ENCODE assay signal across 1 cellular context in the genomic region with DNA sequence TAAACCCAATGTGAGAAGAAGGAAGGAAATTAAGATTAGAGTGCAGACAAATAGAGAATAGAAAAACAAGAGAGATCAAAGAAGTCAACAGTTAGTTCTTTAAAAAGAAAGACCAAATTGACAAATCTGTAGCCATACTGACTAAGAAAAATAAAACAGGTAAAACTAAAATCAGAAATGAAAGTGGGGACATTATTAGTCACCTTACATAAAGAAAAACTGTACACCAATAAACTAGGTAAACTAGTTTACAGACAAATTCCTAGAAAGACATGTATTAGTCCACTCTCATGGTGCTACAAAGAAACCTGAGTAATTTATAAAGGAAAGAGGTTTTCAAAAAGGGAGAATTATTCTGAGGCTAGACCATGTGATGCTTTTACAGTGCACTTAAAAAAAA.
TF ChIP-seq lines count a peak whose summit lies in the region.

No MANE protein-coding gene starts in this region.

TF ChIP-seq in HEK293, 187 proteins besides CTCF, POLR2A, EP300 and RAD21:
- TF ChIP-seq, protein P1, sequence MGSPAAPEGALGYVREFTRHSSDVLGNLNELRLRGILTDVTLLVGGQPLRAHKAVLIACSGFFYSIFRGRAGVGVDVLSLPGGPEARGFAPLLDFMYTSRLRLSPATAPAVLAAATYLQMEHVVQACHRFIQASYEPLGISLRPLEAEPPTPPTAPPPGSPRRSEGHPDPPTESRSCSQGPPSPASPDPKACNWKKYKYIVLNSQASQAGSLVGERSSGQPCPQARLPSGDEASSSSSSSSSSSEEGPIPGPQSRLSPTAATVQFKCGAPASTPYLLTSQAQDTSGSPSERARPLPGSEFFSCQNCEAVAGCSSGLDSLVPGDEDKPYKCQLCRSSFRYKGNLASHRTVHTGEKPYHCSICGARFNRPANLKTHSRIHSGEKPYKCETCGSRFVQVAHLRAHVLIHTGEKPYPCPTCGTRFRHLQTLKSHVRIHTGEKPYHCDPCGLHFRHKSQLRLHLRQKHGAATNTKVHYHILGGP (tag by site-specific recombination; IDR thresholded peaks at IDR 0.05) = 0 out of 2 replicates have a peak, but pooled peaks have one; percentile 18
- TF ChIP-seq, protein P2, sequence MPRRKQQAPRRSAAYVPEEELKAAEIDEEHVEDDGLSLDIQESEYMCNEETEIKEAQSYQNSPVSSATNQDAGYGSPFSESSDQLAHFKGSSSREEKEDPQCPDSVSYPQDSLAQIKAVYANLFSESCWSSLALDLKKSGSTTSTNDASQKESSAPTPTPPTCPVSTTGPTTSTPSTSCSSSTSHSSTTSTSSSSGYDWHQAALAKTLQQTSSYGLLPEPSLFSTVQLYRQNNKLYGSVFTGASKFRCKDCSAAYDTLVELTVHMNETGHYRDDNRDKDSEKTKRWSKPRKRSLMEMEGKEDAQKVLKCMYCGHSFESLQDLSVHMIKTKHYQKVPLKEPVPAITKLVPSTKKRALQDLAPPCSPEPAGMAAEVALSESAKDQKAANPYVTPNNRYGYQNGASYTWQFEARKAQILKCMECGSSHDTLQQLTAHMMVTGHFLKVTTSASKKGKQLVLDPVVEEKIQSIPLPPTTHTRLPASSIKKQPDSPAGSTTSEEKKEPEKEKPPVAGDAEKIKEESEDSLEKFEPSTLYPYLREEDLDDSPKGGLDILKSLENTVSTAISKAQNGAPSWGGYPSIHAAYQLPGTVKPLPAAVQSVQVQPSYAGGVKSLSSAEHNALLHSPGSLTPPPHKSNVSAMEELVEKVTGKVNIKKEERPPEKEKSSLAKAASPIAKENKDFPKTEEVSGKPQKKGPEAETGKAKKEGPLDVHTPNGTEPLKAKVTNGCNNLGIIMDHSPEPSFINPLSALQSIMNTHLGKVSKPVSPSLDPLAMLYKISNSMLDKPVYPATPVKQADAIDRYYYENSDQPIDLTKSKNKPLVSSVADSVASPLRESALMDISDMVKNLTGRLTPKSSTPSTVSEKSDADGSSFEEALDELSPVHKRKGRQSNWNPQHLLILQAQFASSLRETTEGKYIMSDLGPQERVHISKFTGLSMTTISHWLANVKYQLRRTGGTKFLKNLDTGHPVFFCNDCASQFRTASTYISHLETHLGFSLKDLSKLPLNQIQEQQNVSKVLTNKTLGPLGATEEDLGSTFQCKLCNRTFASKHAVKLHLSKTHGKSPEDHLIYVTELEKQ (tag by site-specific recombination; IDR thresholded peaks at IDR 0.05; ENCODE audit: borderline replicate concordance) = no peak
- no peak for TF ChIP-seq OVOL3 (tag by site-specific recombination; IDR thresholded peaks at IDR 0.05)
- TF ChIP-seq, protein P3, sequence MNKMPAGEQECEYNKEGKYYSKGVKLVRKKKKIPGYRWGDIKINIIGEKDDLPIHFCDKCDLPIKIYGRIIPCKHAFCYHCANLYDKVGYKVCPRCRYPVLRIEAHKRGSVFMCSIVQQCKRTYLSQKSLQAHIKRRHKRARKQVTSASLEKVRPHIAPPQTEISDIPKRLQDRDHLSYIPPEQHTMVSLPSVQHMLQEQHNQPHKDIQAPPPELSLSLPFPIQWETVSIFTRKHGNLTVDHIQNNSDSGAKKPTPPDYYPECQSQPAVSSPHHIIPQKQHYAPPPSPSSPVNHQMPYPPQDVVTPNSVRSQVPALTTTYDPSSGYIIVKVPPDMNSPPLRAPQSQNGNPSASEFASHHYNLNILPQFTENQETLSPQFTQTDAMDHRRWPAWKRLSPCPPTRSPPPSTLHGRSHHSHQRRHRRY (tag by site-specific recombination; IDR thresholded peaks at IDR 0.05) = no peak
TF ChIP-seq in HEK293: peak in this region for 1.
